Comparison of ENCODE assay signal across 8 cellular contexts in genomic region chr22:19970479-19971275, GRCh38. TPM values are rescaled to one million over a fixed set of nuclear protein-coding genes. Genes with fewer than 3 reads are reported as not detected.
DNase-seq lines count a peak whose midpoint lies in the region; ATAC-seq and TF ChIP-seq lines count a peak whose summit lies in the region.

No MANE protein-coding gene starts in this region.

- peak; percentile 91 for TF ChIP-seq CTCF in GM10266 (IDR thresholded peaks at IDR 0.05; ENCODE audit: control insufficient read depth, insufficient read depth, low read depth, missing control alignments)
- TF ChIP-seq CTCF in cardiac fibroblast (IDR thresholded peaks at IDR 0.05; ENCODE audit: low read depth, low read length): peak; percentile 92

- no peak overlapping the region for H3K4me3 ChIP-seq in cardiac fibroblast (replicated peaks in 1 of 2; ENCODE audit: low read depth in 2 of 2, low read length in 2 of 2)

- DNase-seq in GM10266 (ENCODE audit: extremely low spot score) (peak; percentile 90), M059J (ENCODE audit: low read depth) (peak; percentile 49), cardiac fibroblast (ENCODE audit: low read depth in 2 of 2) (peak; percentile 64 to 72), left kidney (ENCODE audit: low read depth, low spot score) (peak; percentile 80)
- DNase-seq in activated CD4-positive, CD25-positive, alpha-beta regulatory T cell treated with anti-CD3 and anti-CD28 coated beads, Interleukin-2, amount 50 U/mL, for 72 hours: peak; percentile 83
- DNase-seq in stimulated activated CD4-positive, alpha-beta T cell treated with anti-CD3 and anti-CD28 coated beads, Interleukin-4, amount 100 ng/mL, for 48 hours (ENCODE audit: low read depth in 2 of 2): peak; percentile 66 to 79

- ATAC-seq in GM18498 (IDR thresholded peaks at IDR 0.05; ENCODE audit: unreplicated experiment) (no peak), GM18861 (IDR thresholded peaks at IDR 0.05; ENCODE audit: unreplicated experiment) (no peak)

RNA-seq across cellular contexts. Expression of gene TXNRD2, which starts 29.1 kb away (rescaled TPM):
- total RNA-seq in M059J (2014; rRNA removed; shearing (Covaris generic)): 20.7 and 21.8 TPM in 2 replicates

RNA-seq across cellular contexts. Expression of gene COMT, which starts 29.1 kb away (rescaled TPM):
- total RNA-seq in M059J (2014; rRNA removed; shearing (Covaris generic)): 182 and 248 TPM in 2 replicates

RNA-seq across cellular contexts. Expression of gene ARVCF, which starts 45.9 kb away (rescaled TPM):
- 4.8 and 5.1 TPM in 2 replicates for total RNA-seq in M059J (2014; rRNA removed; shearing (Covaris generic))

RNA-seq across cellular contexts. Expression of gene TANGO2, which starts 50.2 kb away (rescaled TPM):
- 34.0 and 36.1 TPM in 2 replicates for total RNA-seq in M059J (2014; rRNA removed; shearing (Covaris generic))
